In genomic region chr2:173402405-173402974, GRCh38 we compare ENCODE assay signal across 1 cellular context.
TF ChIP-seq lines count a peak whose summit lies in the region.

No MANE protein-coding gene starts in this region.

TF ChIP-seq in K562, 482 proteins besides CTCF, POLR2A, EP300 and RAD21 (continued from another document):
- TF ChIP-seq ARID4B (CRISPR knock-in tag; IDR thresholded peaks at IDR 0.05) = no peak
- TF ChIP-seq RAD51 (IDR thresholded peaks at IDR 0.05; ENCODE audit: borderline replicate concordance, low read depth) = no peak
- TF ChIP-seq TOE1 (IDR thresholded peaks at IDR 0.05; ENCODE audit: borderline replicate concordance) = no peak
- no peak for TF ChIP-seq TOE1 (CRISPR knock-in tag; IDR thresholded peaks at IDR 0.05; ENCODE audit: borderline replicate concordance, low read depth)
- TF ChIP-seq MAZ (CRISPR knock-in tag; conservative IDR thresholded peaks at IDR 0.05 in 1 of 2, IDR thresholded peaks at IDR 0.05 in 1 of 2) = 0 out of 4 replicates have a peak, but pooled peaks of 1 of the 2 experiments have one; percentile 25
- TF ChIP-seq HNRNPL (IDR thresholded peaks at IDR 0.05; ENCODE audit: low read depth, low read length) = no peak
- no peak for TF ChIP-seq TCF3 (CRISPR knock-in tag; IDR thresholded peaks at IDR 0.05)
- no peak for TF ChIP-seq SNAPC5 (CRISPR knock-in tag; IDR thresholded peaks at IDR 0.05)
- no peak for TF ChIP-seq ELK1 (CRISPR knock-in tag; IDR thresholded peaks at IDR 0.05)
- 0 out of 2 replicates have a peak, but pooled peaks have one; percentile 20 for TF ChIP-seq ZNF232 (CRISPR knock-in tag; IDR thresholded peaks at IDR 0.05)
- no peak for TF ChIP-seq ZNF175 (CRISPR knock-in tag; IDR thresholded peaks at IDR 0.05; ENCODE audit: low read depth)
- no peak for TF ChIP-seq ZBTB2 (IDR thresholded peaks at IDR 0.05)
- no peak for TF ChIP-seq U2AF2 (optimal IDR thresholded peaks at IDR 0.05; ENCODE audit: low read depth, low read length)
- TF ChIP-seq JUND (IDR thresholded peaks at IDR 0.05; ENCODE audit: borderline replicate concordance, low read depth, low read length) = 0 out of 2 replicates have a peak, but pooled peaks have one; percentile 7
- no peak for TF ChIP-seq JUND (tag; IDR thresholded peaks at IDR 0.05; ENCODE audit: borderline replicate concordance, low read depth, low read length)
- no peak for TF ChIP-seq GTF2E2 (tag; IDR thresholded peaks at IDR 0.05)
- no peak for TF ChIP-seq MNT (conservative IDR thresholded peaks at IDR 0.05)
- 0 out of 2 replicates have a peak, but pooled peaks have one; percentile 43 for TF ChIP-seq RB1 (IDR thresholded peaks at IDR 0.05; ENCODE audit: low read depth)
- no peak for TF ChIP-seq NFYB (IDR thresholded peaks at IDR 0.05; ENCODE audit: extremely low read depth, insufficient read length)
- peak; percentile 93 for TF ChIP-seq SMC3 (conservative IDR thresholded peaks at IDR 0.05; ENCODE audit: insufficient read depth, low read depth, low read length)
- TF ChIP-seq TEAD1 (CRISPR knock-in tag; IDR thresholded peaks at IDR 0.05) = peak in 1 of 2 experiments; percentile 18; a peak in 1 of 4 replicates
- TF ChIP-seq XRCC5 (IDR thresholded peaks at IDR 0.05; ENCODE audit: low read depth, low read length) = peak; percentile 27; the same call in 1 of the 2 replicates
- TF ChIP-seq TRIM25 (IDR thresholded peaks at IDR 0.05; ENCODE audit: borderline replicate concordance) = no peak
- no peak for TF ChIP-seq HDAC8 (tag; IDR thresholded peaks at IDR 0.05)
- peak; percentile 61 for TF ChIP-seq ZFP36 (IDR thresholded peaks at IDR 0.05; ENCODE audit: low read depth, low read length, partially characterized antibody)
- TF ChIP-seq CBX2 (IDR thresholded peaks at IDR 0.05; ENCODE audit: insufficient read depth, low read length, poor library complexity, severe bottlenecking) = no peak
- peak; percentile 86 for TF ChIP-seq DEAF1 (CRISPR knock-in tag; IDR thresholded peaks at IDR 0.05)
- no peak for TF ChIP-seq TAF7 (tag; IDR thresholded peaks at IDR 0.05)
- no peak for TF ChIP-seq HMG20A (CRISPR knock-in tag; conservative IDR thresholded peaks at IDR 0.05)
- no peak for TF ChIP-seq THAP7 (CRISPR knock-in tag; IDR thresholded peaks at IDR 0.05)
- peak in 1 of 2 experiments; percentile 36; a peak in 1 of 4 replicates for TF ChIP-seq RCOR1 (IDR thresholded peaks at IDR 0.05; ENCODE audit: borderline replicate concordance in 1 of 2, low read depth in 2 of 2, low read length in 2 of 2)
- TF ChIP-seq ARID2 (IDR thresholded peaks at IDR 0.05) = peak; percentile 65; the same call in 1 of the 2 replicates
